Comparison of ENCODE assay signal across 9 cellular contexts in genomic region chr19:46350029-46350757, GRCh38. TPM values are rescaled to one million over a fixed set of nuclear protein-coding genes. Genes with fewer than 3 reads are reported as not detected.
DNase-seq lines count a peak whose midpoint lies in the region; ATAC-seq and TF ChIP-seq lines count a peak whose summit lies in the region.
"Had no signal": no experiment of that assay in that cellular context is flagged by ENCODE, and none has a peak within 500 bp of the region (broad histone marks: within the 10 kb centered on the region; RNA-seq: fewer than 3 reads in every experiment).

No MANE protein-coding gene starts in this region.

- no peak for ATAC-seq in GM21447 (IDR thresholded peaks at IDR 0.05; ENCODE audit: unreplicated experiment)
- ATAC-seq in GM18907 (IDR thresholded peaks at IDR 0.05; ENCODE audit: unreplicated experiment): no peak

- H3K56ac ChIP-seq in H9 (ENCODE audit: insufficient read length, low read depth, low read length) (no peak overlapping the region), mesendoderm (ENCODE audit: low read length) (peak overlapping the region; percentile 74)

- H2AFZ ChIP-seq in ACC112 (ENCODE audit: low read length, unreplicated experiment): no peak overlapping the region
- no peak overlapping the region for H2AFZ ChIP-seq in H9 (ENCODE audit: low read length)

- peak overlapping the region; percentile 5 to 56; a peak in 2 of 5 replicates for H3K4me3 Mint-ChIP-seq in H9
- peak overlapping the region; percentile 94 for H3K4me3 Mint-ChIP-seq in activated naive CD8-positive, alpha-beta T cell treated with anti-CD3 and anti-CD28 coated beads for 36 hours

- H4K8ac ChIP-seq in H9 (replicated peaks; ENCODE audit: insufficient read length, low read depth, low read length) (no peak overlapping the region), mesendoderm (ENCODE audit: low read depth, low read length) (no peak overlapping the region)

- H3K79me2 ChIP-seq in ACC112 (ENCODE audit: control insufficient read depth, insufficient read depth, low read length, unreplicated experiment) (peaks cover 53% of the 10 kb centered on the region), H9 (ENCODE audit: insufficient read depth, low read length) (peaks cover 19% of the 10 kb centered on the region; the same call in 1 of the 2 replicates), mesendoderm (ENCODE audit: control insufficient read depth, insufficient read depth, low read length) (peaks cover 58% of the 10 kb centered on the region)

- H3K27ac ChIP-seq in ACC112 (ENCODE audit: low read depth, low read length) (peak overlapping the region; percentile 58), H9 (ENCODE audit: insufficient read length, low read depth, low read length) (no peak overlapping the region), mesendoderm (ENCODE audit: low read depth, low read length) (no peak overlapping the region)

- H3K9me3 Mint-ChIP-seq in H9: peaks cover 0 to 2% of the 10 kb centered on the region in 2 experiments; a peak in 2 of 5 replicates
- no peaks in the 10 kb centered on the region for H3K9me3 Mint-ChIP-seq in activated naive CD8-positive, alpha-beta T cell treated with anti-CD3 and anti-CD28 coated beads for 36 hours

- no peak overlapping the region for H3T11ph ChIP-seq in H9 (ENCODE audit: low read length)

- no peak for TF ChIP-seq CTCF in H9 (conservative IDR thresholded peaks at IDR 0.05)

- H2AK5ac ChIP-seq in H9 (ENCODE audit: insufficient read length, low read length) (no peak overlapping the region), mesendoderm (ENCODE audit: low read length) (no peak overlapping the region)

- no peak overlapping the region for H2BK20ac ChIP-seq in H9 (ENCODE audit: low read depth, low read length, poor library complexity, severe bottlenecking)

- H3K27me3 ChIP-seq in ACC112 (ENCODE audit: insufficient read depth, low read length): no peaks in the 10 kb centered on the region
- H3K27me3 ChIP-seq in H9 (ENCODE audit: insufficient read depth, low read length): no peaks in the 10 kb centered on the region
- H3K27me3 ChIP-seq in mesendoderm (ENCODE audit: insufficient read depth, low read length, poor library complexity): no peaks in the 10 kb centered on the region

- H3K23ac ChIP-seq in H9 (ENCODE audit: insufficient read length, low read depth, low read length): no peak overlapping the region
- H3K23ac ChIP-seq in mesendoderm (ENCODE audit: low read length): no peak overlapping the region

- H3K36me3 Mint-ChIP-seq in H9 (ENCODE audit: insufficient read depth in 1 of 3, low read depth in 3 of 3): peaks cover 20 to 47% (median 44%) of the 10 kb centered on the region in 3 experiments
- peaks cover 45% of the 10 kb centered on the region for H3K36me3 Mint-ChIP-seq in activated naive CD8-positive, alpha-beta T cell treated with anti-CD3 and anti-CD28 coated beads for 36 hours

- H4K20me1 ChIP-seq in H9 (ENCODE audit: control insufficient read depth, insufficient read depth, insufficient read length): no peaks in the 10 kb centered on the region

- no peak overlapping the region for H3K4me2 ChIP-seq in H9 (ENCODE audit: insufficient read depth, insufficient read length, low read length)
- H3K4me2 ChIP-seq in mesendoderm (ENCODE audit: low read length): no peak overlapping the region

- H2BK12ac ChIP-seq in H9 (ENCODE audit: insufficient read length, low read depth, low read length): no peak overlapping the region

- H3K9me3 ChIP-seq in H9 (ENCODE audit: control insufficient read depth, low read depth, low read length): no peaks in the 10 kb centered on the region
- H3K9me3 ChIP-seq: prostate gland had no signal

- peak overlapping the region; percentile 36 to 88 (median 77); a peak in 3 of 7 replicates for H3K27ac Mint-ChIP-seq in H9
- H3K27ac Mint-ChIP-seq in activated naive CD8-positive, alpha-beta T cell treated with anti-CD3 and anti-CD28 coated beads for 36 hours: peak overlapping the region; percentile 93

- H2BK120ac ChIP-seq in H9 (ENCODE audit: low read depth, low read length, poor library complexity, severe bottlenecking) (no peak overlapping the region), mesendoderm (ENCODE audit: low read depth, low read length) (no peak overlapping the region)

- peaks cover 11% of the 10 kb centered on the region for H3K23me2 ChIP-seq in H9 (ENCODE audit: insufficient read length, low read depth, low read length, poor library complexity, severe bottlenecking)

- H3K4ac ChIP-seq in H9 (ENCODE audit: low read depth, low read length): no peak overlapping the region
- no peak overlapping the region for H3K4ac ChIP-seq in mesendoderm (ENCODE audit: low read depth, low read length)

- H2BK15ac ChIP-seq in H9 (ENCODE audit: low read depth, low read length) (no peak overlapping the region), mesendoderm (replicated peaks; ENCODE audit: low read depth) (no peak overlapping the region)

- no peak overlapping the region for H3K9ac ChIP-seq in H9 (ENCODE audit: extremely low read depth, insufficient read length, low read length)
- no peak overlapping the region for H3K9ac ChIP-seq in mesendoderm (ENCODE audit: low read length)

- H3K14ac ChIP-seq in H9 (ENCODE audit: insufficient read depth, low read length): no peak overlapping the region

- H4K91ac ChIP-seq in H9 (ENCODE audit: insufficient read length, low read depth, low read length): no peak overlapping the region

- H3K4me1 Mint-ChIP-seq in H9: peaks cover 37 to 47% of the 10 kb centered on the region in 2 experiments
- H3K4me1 Mint-ChIP-seq in activated naive CD8-positive, alpha-beta T cell treated with anti-CD3 and anti-CD28 coated beads for 36 hours: peaks cover 42% of the 10 kb centered on the region

- H3K4me1 ChIP-seq in ACC112 (ENCODE audit: control insufficient read depth, insufficient read depth, low read length, unreplicated experiment) (peaks cover 25% of the 10 kb centered on the region), H9 (ENCODE audit: insufficient read depth, low read length) (peaks cover 3% of the 10 kb centered on the region; the same call in 1 of the 2 replicates), mesendoderm (ENCODE audit: control insufficient read depth, low read depth, low read length) (peaks cover 6% of the 10 kb centered on the region)

- DNase-seq in H9 (no peak), mesendoderm (no peak), NCI-H1105 treated with DMSO at 0.1 percent for 48 hours (lab: John Stamatoyannopoulos, UW) (no peak), NCI-H146 treated with DMSO at 0.1 percent for 48 hours (lab: John Stamatoyannopoulos, UW; ENCODE audit: unreplicated experiment) (no peak)
- DNase-seq in activated naive CD8-positive, alpha-beta T cell treated with anti-CD3 and anti-CD28 coated beads for 36 hours: no peak

- H3K27me3 Mint-ChIP-seq in H9 (ENCODE audit: low read depth): no peaks in the 10 kb centered on the region
- no peaks in the 10 kb centered on the region for H3K27me3 Mint-ChIP-seq in activated naive CD8-positive, alpha-beta T cell treated with anti-CD3 and anti-CD28 coated beads for 36 hours

- H3K18ac ChIP-seq in H9 (ENCODE audit: insufficient read length, low read depth, low read length) (no peak overlapping the region), mesendoderm (ENCODE audit: low read length) (no peak overlapping the region)

- WGBS in H9 (ENCODE audit: extremely low coverage, insufficient read length, low lambda C conversion rate): no CpG with 5 or more reads among the region's 8 CpGs
- no CpG with 5 or more reads among the region's 8 CpGs for WGBS in mesendoderm (ENCODE audit: extremely low coverage, insufficient coverage, low lambda C conversion rate)

- H2BK5ac ChIP-seq in H9 (ENCODE audit: insufficient read length, low read length) (no peak overlapping the region), mesendoderm (ENCODE audit: low read length) (no peak overlapping the region)

- no peak overlapping the region for H4K5ac ChIP-seq in H9 (ENCODE audit: insufficient read length, low read depth, low read length)
- no peak overlapping the region for H4K5ac ChIP-seq in mesendoderm (ENCODE audit: low read length)

- H3K4me3 ChIP-seq in ACC112 (ENCODE audit: low read depth, low read length) (no peak overlapping the region), mesendoderm (ENCODE audit: low read length) (no peak overlapping the region)
- H3K4me3 ChIP-seq: prostate gland had no signal

- H3K79me1 ChIP-seq in H9 (ENCODE audit: insufficient read depth, low read depth, low read length, poor library complexity, severe bottlenecking) (peaks cover 6% of the 10 kb centered on the region), mesendoderm (ENCODE audit: low read length) (peaks cover 28% of the 10 kb centered on the region)

- H3K36me3 ChIP-seq in ACC112 (ENCODE audit: insufficient read depth, low read length) (no peaks in the 10 kb centered on the region), mesendoderm (ENCODE audit: control insufficient read depth, insufficient read depth, low read length) (peaks cover 11% of the 10 kb centered on the region)

RNA-seq across cellular contexts. Expression of gene PPP5C, which starts 3.3 kb away (rescaled TPM):
- 108 and 111 TPM in 2 replicates for total RNA-seq in H9 (2021)
- total RNA-seq in activated naive CD8-positive, alpha-beta T cell treated with anti-CD3 and anti-CD28 coated beads for 36 hours: 100 to 1,000 TPM; 123 to 132 TPM
- polyA plus RNA-seq in mesendoderm (2013, experiment 1 of 2): 87.3 TPM
- polyA plus RNA-seq in mesendoderm (2013, experiment 2 of 2): 86.9 TPM

RNA-seq across cellular contexts. Expression of gene HIF3A, which starts 53.4 kb away (rescaled TPM):
- 31.5 and 31.9 TPM in 2 replicates for total RNA-seq in H9 (2021)
- total RNA-seq in activated naive CD8-positive, alpha-beta T cell treated with anti-CD3 and anti-CD28 coated beads for 36 hours: not detected
- polyA plus RNA-seq in mesendoderm (2013, experiment 1 of 2): 11.1 TPM
- 9.8 TPM for polyA plus RNA-seq in mesendoderm (2013, experiment 2 of 2)

Comparison
In these comparisons a context has a peak if more than half of its experiments do, and no peak if none do; other contexts are left out.
1. RNA of gene HIF3A, which starts 53.4 kb away (total RNA-seq): 31.5 to 31.9 TPM in H9; not detected in activated naive CD8-positive, alpha-beta T cell treated with anti-CD3 and anti-CD28 coated beads for 36 hours; every median in the first group is over 10 times any median in the second.